In the genomic region with DNA sequence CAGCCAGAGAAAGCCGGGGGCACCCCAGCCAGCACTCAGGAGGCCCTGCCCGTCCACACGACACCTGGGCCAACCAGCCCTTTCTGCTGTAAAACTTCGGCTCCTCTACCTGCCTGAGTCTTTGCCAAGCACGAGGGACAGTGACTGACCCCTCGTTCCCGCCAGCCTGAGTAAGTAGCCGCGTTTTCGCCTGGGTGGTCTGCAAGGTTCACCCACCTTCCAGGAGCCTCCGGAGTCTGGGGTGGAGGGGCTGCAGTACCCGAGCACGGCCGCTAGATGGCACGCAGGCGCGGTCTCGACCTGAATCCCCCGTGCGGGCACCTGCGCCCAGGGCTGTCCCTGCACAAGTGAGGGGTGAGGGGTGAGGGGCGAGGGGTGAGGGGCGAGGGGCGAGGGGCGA, we compare ENCODE assay signal across 8 cellular contexts.
DNase-seq lines count a peak whose midpoint lies in the region; ATAC-seq and TF ChIP-seq lines count a peak whose summit lies in the region.

No MANE protein-coding gene starts in this region.

- no peak overlapping the region for H3K4me3 ChIP-seq in cardiac muscle cell
- H3K4me3 ChIP-seq in fibroblast of villous mesenchyme (ENCODE audit: low read depth, low read length) = no peak overlapping the region

- peaks cover 6% of the 10 kb centered on the region for H3K9me3 Mint-ChIP-seq in activated CD4-positive, alpha-beta T cell treated with anti-CD3 and anti-CD28 coated beads, Interleukin-2, amount 10 ng/mL, durations not matched to agents 24 days and 14 days

- no peaks in the 10 kb centered on the region for H3K4me1 Mint-ChIP-seq in activated CD4-positive, alpha-beta T cell treated with anti-CD3 and anti-CD28 coated beads, Interleukin-2, amount 10 ng/mL, durations not matched to agents 24 days and 14 days

- no peak overlapping the region for H3K4me3 Mint-ChIP-seq in activated CD4-positive, alpha-beta T cell treated with anti-CD3 and anti-CD28 coated beads, Interleukin-2, amount 10 ng/mL, durations not matched to agents 24 days and 14 days

- H3K36me3 Mint-ChIP-seq in activated CD4-positive, alpha-beta T cell treated with anti-CD3 and anti-CD28 coated beads, Interleukin-2, amount 10 ng/mL, durations not matched to agents 24 days and 14 days (ENCODE audit: low read depth) = no peaks in the 10 kb centered on the region

- peak in 1 of 2 donors; percentile 55 for DNase-seq in cardiac muscle cell (ENCODE audit: low read depth in 1 of 2, low spot score in 1 of 2)
- no peak for DNase-seq in Right ventricle myocardium superior
- peak; percentile 73 for DNase-seq in activated CD4-positive, alpha-beta T cell treated with anti-CD3 and anti-CD28 coated beads, Interleukin-2, amount 10 ng/mL, durations not matched to agents 24 days and 14 days
- DNase-seq in fibroblast of villous mesenchyme (ENCODE audit: low read depth) = no peak
- DNase-seq in stimulated activated CD8-positive, alpha-beta memory T cell treated with anti-CD3 and anti-CD28 coated beads, Interleukin-15, amount 100 ng/mL, for 24 hours (ENCODE audit: low read depth) = peak; percentile 14

- no peak overlapping the region for H3K27ac ChIP-seq in cardiac muscle cell

- intact Hi-C loops in Right ventricle myocardium superior (cut with DNase I) = no loop called here
- intact Hi-C loops in activated CD4-positive, alpha-beta T cell treated with anti-CD3 and anti-CD28 coated beads, Interleukin-2, amount 10 ng/mL, durations not matched to agents 24 days and 14 days (cut with micrococcal nuclease) = loop anchor here (10.0 kb wide), 1 partner anchor 580 kb away; no protein-coding TSS in a partner anchor

- H3K27me3 ChIP-seq in cardiac muscle cell = no peaks in the 10 kb centered on the region

- no peaks in the 10 kb centered on the region for H3K36me3 ChIP-seq in cardiac muscle cell

- H3K4me1 ChIP-seq in cardiac muscle cell (ENCODE audit: low read depth) = no peaks in the 10 kb centered on the region

- no peak for ATAC-seq in Right ventricle myocardium superior (ENCODE audit: poor library complexity)
- no peak for ATAC-seq in HG03108 (IDR thresholded peaks at IDR 0.05; ENCODE audit: unreplicated experiment)
- no peak for ATAC-seq in GM18511 (IDR thresholded peaks at IDR 0.05; ENCODE audit: unreplicated experiment)
- ATAC-seq in HG03565 (IDR thresholded peaks at IDR 0.05; ENCODE audit: unreplicated experiment) = no peak

- H3K27me3 Mint-ChIP-seq in activated CD4-positive, alpha-beta T cell treated with anti-CD3 and anti-CD28 coated beads, Interleukin-2, amount 10 ng/mL, durations not matched to agents 24 days and 14 days = no peaks in the 10 kb centered on the region

- H3K27ac Mint-ChIP-seq in activated CD4-positive, alpha-beta T cell treated with anti-CD3 and anti-CD28 coated beads, Interleukin-2, amount 10 ng/mL, durations not matched to agents 24 days and 14 days = no peak overlapping the region

- TF ChIP-seq CTCF in cardiac muscle cell (IDR thresholded peaks at IDR 0.05; ENCODE audit: low read depth, low read length) (peak; percentile 41), fibroblast of villous mesenchyme (IDR thresholded peaks at IDR 0.05; ENCODE audit: insufficient read depth, low read depth, low read length) (peak; percentile 19)

- H3K9me3 ChIP-seq in cardiac muscle cell (ENCODE audit: low read depth) = no peaks in the 10 kb centered on the region

Comparison
In these comparisons a context has a peak if more than half of its experiments do, and no peak if none do; other contexts are left out.
1. DNase-seq: peak in activated CD4-positive, alpha-beta T cell treated with anti-CD3 and anti-CD28 coated beads, Interleukin-2, amount 10 ng/mL, durations not matched to agents 24 days and 14 days (single experiment) and stimulated activated CD8-positive, alpha-beta memory T cell treated with anti-CD3 and anti-CD28 coated beads, Interleukin-15, amount 100 ng/mL, for 24 hours (single experiment); none in Right ventricle myocardium superior (single experiment) and fibroblast of villous mesenchyme (single experiment).